Comparison of ENCODE assay signal across 28 cellular contexts in the genomic region with DNA sequence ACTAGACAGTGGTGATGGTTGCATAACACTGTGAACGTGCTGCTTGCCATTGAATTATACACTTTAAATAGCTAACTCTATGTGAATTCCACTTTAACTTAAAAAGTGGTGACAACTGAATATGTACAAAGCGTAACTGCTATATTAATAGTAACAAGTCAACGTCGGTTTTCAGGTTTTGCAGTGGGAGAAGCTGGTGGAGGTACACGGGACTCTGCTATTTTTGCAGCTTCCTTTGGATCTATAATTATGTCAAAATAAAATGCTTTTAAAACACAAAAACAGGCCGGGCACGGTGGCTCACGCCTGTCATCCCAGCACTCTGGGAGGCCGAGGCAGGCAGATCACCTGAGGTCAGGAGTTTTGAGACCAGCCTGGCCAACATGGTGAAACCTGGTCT.
"Had no signal": no experiment of that assay in that cellular context is flagged by ENCODE, and none has a peak within 500 bp of the region (broad histone marks: within the 10 kb centered on the region; RNA-seq: fewer than 3 reads in every experiment).

No MANE protein-coding gene starts in this region.

- H3K27ac Mint-ChIP-seq: activated CD4-positive, alpha-beta T cell treated with anti-CD3 and anti-CD28 coated beads for 36 hours; activated CD4-positive, alpha-beta T cell treated with anti-CD3 and anti-CD28 coated beads, Interleukin-2, amount 10 ng/mL, durations not matched to agents 7 days and 5 days; activated CD8-positive, alpha-beta T cell treated with anti-CD3 and anti-CD28 coated beads, Interleukin-2, amount 10 ng/mL, durations not matched to agents 7 days and 5 days; activated naive CD4-positive, alpha-beta T cell treated with anti-CD3 and anti-CD28 coated beads, Interleukin-2, amount 50 U/mL, for 24 hours; activated naive CD8-positive, alpha-beta T cell treated with anti-CD3 and anti-CD28 coated beads, Interleukin-2, amount 10 ng/mL, durations not matched to agents 7 days and 5 days; activated T-cell treated with anti-CD3 and anti-CD28 coated beads, Interleukin-2, amount 50 U/mL, for 24 hours; activated T-helper 2 cell treated with anti-CD3 and anti-CD28 coated beads, Interferon-gamma antibody, Interleukin-2, Interleukin-4, amounts not matched to agents 10 μg/mL and 5 μg/mL and 100 μg/mL, durations not matched to agents 14 hours and 24 hours and 36 hours; WTC11 had no signal

- H3K9me3 ChIP-seq: ascending aorta, body of pancreas, breast epithelium had no signal

- DNase-seq: activated CD4-positive, alpha-beta T cell treated with anti-CD3 and anti-CD28 coated beads for 36 hours; activated CD4-positive, alpha-beta T cell treated with anti-CD3 and anti-CD28 coated beads, Interleukin-2, amount 10 ng/mL, durations not matched to agents 7 days and 5 days; activated CD4-positive, alpha-beta T cell treated with anti-CD3 and anti-CD28 coated beads, Interleukin-2, amount 50 U/mL, for 48 hours; activated CD8-positive, alpha-beta T cell treated with anti-CD3 and anti-CD28 coated beads, Interleukin-2, amount 10 ng/mL, durations not matched to agents 7 days and 5 days; activated gamma-delta T cell; activated naive CD4-positive, alpha-beta T cell treated with Interleukin-2 at 50 U/mL for 16 hours; activated naive CD8-positive, alpha-beta T cell treated with anti-CD3 and anti-CD28 coated beads, Interleukin-2, amount 10 ng/mL, durations not matched to agents 7 days and 5 days; activated T-cell treated with anti-CD3 and anti-CD28 coated beads, Interleukin-2, amount 50 U/mL, for 24 hours; amygdala; body of pancreas; central memory CD4-positive, alpha-beta T cell; NCI-H1092; NCI-H1436 treated with DMSO at 0.1 percent for 48 hours; NCI-H1694 treated with DMSO at 0.1 percent for 48 hours; NCI-H2029; NCI-H345; NCI-H524 treated with DMSO at 0.1 percent for 48 hours; SIG-M5; T1000 had no signal

- FAIRE-seq: K562, TTC549 had no signal

- H3K27me3 Mint-ChIP-seq: activated CD4-positive, alpha-beta T cell treated with anti-CD3 and anti-CD28 coated beads for 36 hours; activated CD4-positive, alpha-beta T cell treated with anti-CD3 and anti-CD28 coated beads, Interleukin-2, amount 10 ng/mL, durations not matched to agents 7 days and 5 days; activated naive CD4-positive, alpha-beta T cell treated with anti-CD3 and anti-CD28 coated beads, Interleukin-2, amount 50 U/mL, for 24 hours; activated naive CD8-positive, alpha-beta T cell treated with anti-CD3 and anti-CD28 coated beads, Interleukin-2, amount 10 ng/mL, durations not matched to agents 7 days and 5 days; activated T-cell treated with anti-CD3 and anti-CD28 coated beads, Interleukin-2, amount 50 U/mL, for 24 hours had no signal

- ATAC-seq: activated CD4-positive, alpha-beta T cell treated with anti-CD3 and anti-CD28 coated beads for 36 hours; activated CD4-positive, CD25-positive, alpha-beta regulatory T cell treated with anti-CD3 and anti-CD28 coated beads, Interleukin-2, amount 50 U/mL, for 24 hours; activated CD8-positive, alpha-beta T cell treated with anti-CD3 and anti-CD28 coated beads, Interleukin-2, amount 10 ng/mL, durations not matched to agents 7 days and 5 days; body of pancreas; K562; Panc1; WTC11 had no signal

- H3K4me1 ChIP-seq: breast epithelium had no signal

- H3K4me3 ChIP-seq: ascending aorta, body of pancreas, breast epithelium, K562 had no signal

- H3K27ac ChIP-seq: ascending aorta, body of pancreas, breast epithelium had no signal

- H3K9me3 Mint-ChIP-seq: activated CD4-positive, alpha-beta T cell treated with anti-CD3 and anti-CD28 coated beads, Interleukin-2, amount 10 ng/mL, durations not matched to agents 7 days and 5 days; activated naive CD4-positive, alpha-beta T cell treated with anti-CD3 and anti-CD28 coated beads, Interleukin-2, amount 50 U/mL, for 24 hours; activated naive CD8-positive, alpha-beta T cell treated with anti-CD3 and anti-CD28 coated beads, Interleukin-2, amount 10 ng/mL, durations not matched to agents 7 days and 5 days; activated T-cell treated with anti-CD3 and anti-CD28 coated beads, Interleukin-2, amount 50 U/mL, for 24 hours; activated T-helper 2 cell treated with anti-CD3 and anti-CD28 coated beads, Interferon-gamma antibody, Interleukin-2, Interleukin-4, amounts not matched to agents 10 μg/mL and 5 μg/mL and 100 μg/mL, durations not matched to agents 14 hours and 24 hours and 36 hours; WTC11 had no signal

- H3K4me3 Mint-ChIP-seq: activated CD4-positive, alpha-beta T cell treated with anti-CD3 and anti-CD28 coated beads for 36 hours; activated CD4-positive, alpha-beta T cell treated with anti-CD3 and anti-CD28 coated beads, Interleukin-2, amount 10 ng/mL, durations not matched to agents 7 days and 5 days; activated CD8-positive, alpha-beta T cell treated with anti-CD3 and anti-CD28 coated beads, Interleukin-2, amount 10 ng/mL, durations not matched to agents 7 days and 5 days; activated naive CD4-positive, alpha-beta T cell treated with anti-CD3 and anti-CD28 coated beads, Interleukin-2, amount 50 U/mL, for 24 hours; activated naive CD8-positive, alpha-beta T cell treated with anti-CD3 and anti-CD28 coated beads, Interleukin-2, amount 10 ng/mL, durations not matched to agents 7 days and 5 days; activated T-cell treated with anti-CD3 and anti-CD28 coated beads, Interleukin-2, amount 50 U/mL, for 24 hours; WTC11 had no signal

- H3K27me3 ChIP-seq: ascending aorta, body of pancreas, breast epithelium had no signal
